ENCODE assay signal across 24 cellular contexts in the genomic region with DNA sequence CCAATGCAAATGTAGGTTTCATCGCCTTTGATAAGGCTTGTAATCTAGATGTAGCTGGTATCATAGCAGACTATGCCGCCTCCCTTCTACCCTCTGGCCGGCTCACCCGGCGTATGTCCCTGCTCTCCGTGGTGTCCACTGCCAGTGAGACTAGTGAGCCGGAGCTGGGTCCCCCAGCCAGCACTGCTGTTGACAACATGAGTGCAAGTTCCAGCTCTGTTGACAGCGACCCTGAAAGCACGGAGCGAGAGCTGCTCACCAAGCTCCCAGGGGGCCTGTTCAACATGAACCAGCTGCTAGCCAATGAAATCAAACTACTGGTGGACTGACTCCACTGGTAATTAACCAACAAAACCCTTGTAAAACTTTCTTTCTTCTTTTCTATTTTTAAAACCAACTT. TPM values are rescaled to one million over a fixed set of nuclear protein-coding genes. Genes with fewer than 3 reads are reported as not detected.
"Had no signal": no experiment of that assay in that cellular context is flagged by ENCODE, and none has a peak within 500 bp of the region (broad histone marks: within the 10 kb centered on the region; RNA-seq: fewer than 3 reads in every experiment).

No MANE protein-coding gene starts in this region.

- DNase-seq: activated CD4-positive, alpha-beta T cell treated with anti-CD3 and anti-CD28 coated beads, Interleukin-2, amount 10 ng/mL, durations not matched to agents 24 days and 14 days; activated CD4-positive, CD25-positive, alpha-beta regulatory T cell; activated CD8-positive, alpha-beta memory T cell treated with anti-CD3 and anti-CD28 coated beads, Interleukin-2, amount 50 U/mL, for 4 hours; activated CD8-positive, alpha-beta T cell treated with anti-CD3 and anti-CD28 coated beads, Interleukin-2, amount 10 ng/mL, durations not matched to agents 7 days and 5 days; activated effector memory CD4-positive, alpha-beta T cell treated with anti-CD3 and anti-CD28 coated beads, Interleukin-2, amount 50 U/mL, for 16 hours; activated T-cell treated with anti-CD3 and anti-CD28 coated beads, Interleukin-2, amount 50 U/mL, for 48 hours; brain microvascular endothelial cell; cerebellar nuclear complex; dermis blood vessel endothelial cell; effector memory CD8-positive, alpha-beta T cell; gastrocnemius medialis; islet precursor cell; mesendoderm; natural killer cell; posterior cingulate gyrus; sigmoid colon; spleen; stimulated activated CD4-positive, alpha-beta T cell treated with anti-CD3 and anti-CD28 coated beads, Interleukin-1b, Interleukin-23, amount 100 ng/mL, for 48 hours; stomach; SW 1271; testis had no signal

- ATAC-seq: activated CD8-positive, alpha-beta T cell treated with anti-CD3 and anti-CD28 coated beads, Interleukin-2, amount 10 ng/mL, durations not matched to agents 7 days and 5 days; activated naive CD4-positive, alpha-beta T cell treated with anti-CD3 and anti-CD28 coated beads, Interleukin-2, amount 50 U/mL, for 72 hours; effector memory CD8-positive, alpha-beta T cell; gastrocnemius medialis; natural killer cell had no signal

- H3K4me1 Mint-ChIP-seq: activated CD4-positive, alpha-beta T cell treated with anti-CD3 and anti-CD28 coated beads, Interleukin-2, amount 10 ng/mL, durations not matched to agents 24 days and 14 days; natural killer cell had no signal

- H3K9me3 ChIP-seq: gastrocnemius medialis, sigmoid colon, spleen, stomach, testis had no signal

- H3K4me3 ChIP-seq: gastrocnemius medialis, sigmoid colon, spleen, stomach, testis had no signal

- H3K36me3 Mint-ChIP-seq: activated naive CD4-positive, alpha-beta T cell treated with anti-CD3 and anti-CD28 coated beads, Interleukin-2, amount 50 U/mL, for 72 hours; natural killer cell had no signal

- H3K27ac Mint-ChIP-seq: activated CD4-positive, alpha-beta T cell treated with anti-CD3 and anti-CD28 coated beads, Interleukin-2, amount 10 ng/mL, durations not matched to agents 24 days and 14 days; activated CD8-positive, alpha-beta T cell treated with anti-CD3 and anti-CD28 coated beads, Interleukin-2, amount 10 ng/mL, durations not matched to agents 7 days and 5 days; activated naive CD4-positive, alpha-beta T cell treated with anti-CD3 and anti-CD28 coated beads, Interleukin-2, amount 50 U/mL, for 72 hours; effector memory CD8-positive, alpha-beta T cell; natural killer cell had no signal

- H3K27me3 Mint-ChIP-seq: activated CD4-positive, alpha-beta T cell treated with anti-CD3 and anti-CD28 coated beads, Interleukin-2, amount 10 ng/mL, durations not matched to agents 24 days and 14 days; effector memory CD8-positive, alpha-beta T cell had no signal

- H3K27me3 ChIP-seq: brain microvascular endothelial cell, gastrocnemius medialis, sigmoid colon, spleen, stomach, testis had no signal

- H3K36me3 ChIP-seq: brain microvascular endothelial cell had no signal

- H3K9me3 Mint-ChIP-seq: activated CD4-positive, alpha-beta T cell treated with anti-CD3 and anti-CD28 coated beads, Interleukin-2, amount 10 ng/mL, durations not matched to agents 24 days and 14 days; activated naive CD4-positive, alpha-beta T cell treated with anti-CD3 and anti-CD28 coated beads, Interleukin-2, amount 50 U/mL, for 72 hours; effector memory CD8-positive, alpha-beta T cell; natural killer cell had no signal

- H3K4me1 ChIP-seq: gastrocnemius medialis, spleen, stomach, testis had no signal

- H3K4me3 Mint-ChIP-seq: activated CD4-positive, alpha-beta T cell treated with anti-CD3 and anti-CD28 coated beads, Interleukin-2, amount 10 ng/mL, durations not matched to agents 24 days and 14 days; activated CD8-positive, alpha-beta T cell treated with anti-CD3 and anti-CD28 coated beads, Interleukin-2, amount 10 ng/mL, durations not matched to agents 7 days and 5 days; effector memory CD8-positive, alpha-beta T cell; natural killer cell had no signal

- H3K27ac ChIP-seq: brain microvascular endothelial cell, gastrocnemius medialis, sigmoid colon, spleen, stomach, testis had no signal

RNA-seq across cellular contexts. Expression of gene A2ML1, which starts 49.0 kb away (rescaled TPM):
- total RNA-seq: activated CD4-positive, alpha-beta T cell treated with anti-CD3 and anti-CD28 coated beads, Interleukin-2, amount 10 ng/mL, durations not matched to agents 24 days and 14 days; activated CD8-positive, alpha-beta T cell treated with anti-CD3 and anti-CD28 coated beads, Interleukin-2, amount 10 ng/mL, durations not matched to agents 7 days and 5 days; activated naive CD4-positive, alpha-beta T cell treated with anti-CD3 and anti-CD28 coated beads, Interleukin-2, amount 50 U/mL, for 72 hours; dermis blood vessel endothelial cell; epithelial cell of proximal tubule; gastrocnemius medialis; natural killer cell; sigmoid colon; spleen; T-helper 2 cell treated with Interferon-gamma antibody and Interleukin-4, amounts not matched to agents 100 ng/mL and 5 ng/mL, for 36 hours had no signal
